In genomic region chr22:25119609-25120008, GRCh38 we compare ENCODE assay signal across 15 cellular contexts.
A peak's percentile ranks its signal among the peaks of the same experiment; 100 is the strongest.
DNase-seq lines count a peak whose midpoint lies in the region; ATAC-seq, FAIRE-seq and TF ChIP-seq lines count a peak whose summit lies in the region.
"Had no signal": no experiment of that assay in that cellular context is flagged by ENCODE, and none has a peak within 500 bp of the region (broad histone marks: within the 10 kb centered on the region; RNA-seq: fewer than 3 reads in every experiment).

No MANE protein-coding gene starts in this region.

- no peak for FAIRE-seq in kidney (lab: Jason Lieb, UNC)
- FAIRE-seq: GM12892, H54 had no signal

- peak overlapping the region; percentile 80 for H3K27ac Mint-ChIP-seq in Caco-2 (ENCODE audit: unreplicated experiment)
- H3K27ac Mint-ChIP-seq: activated T-helper 17 cell treated with anti-CD3 and anti-CD28 coated beads, Interleukin-2, amount 50 U/mL, for 72 hours had no signal

- no peak for TF ChIP-seq POLR2A in gastrocnemius medialis (IDR thresholded peaks at IDR 0.05)

- peaks cover 16% of the 10 kb centered on the region for H3K4me1 Mint-ChIP-seq in Caco-2 (ENCODE audit: low read depth, unreplicated experiment)
- H3K4me1 Mint-ChIP-seq: activated T-helper 17 cell treated with anti-CD3 and anti-CD28 coated beads, Interleukin-2, amount 50 U/mL, for 72 hours had no signal

- in situ Hi-C loops in gastrocnemius medialis (cut with MboI; ENCODE audit: low sequenced_read_pairs in 4 of 4), result loop anchor here in 1 of 4 donors (10.0 kb wide), 1 partner anchor 45 kb away; no protein-coding TSS in a partner anchor

- peaks cover 41% of the 10 kb centered on the region for H3K36me3 Mint-ChIP-seq in Caco-2 (ENCODE audit: insufficient read depth, unreplicated experiment)

- no peaks in the 10 kb centered on the region for H3K9me3 Mint-ChIP-seq in Caco-2 (ENCODE audit: unreplicated experiment)
- H3K9me3 Mint-ChIP-seq: activated T-helper 17 cell treated with anti-CD3 and anti-CD28 coated beads, Interleukin-2, amount 50 U/mL, for 72 hours had no signal

- H3K27ac ChIP-seq in ascending aorta (peak overlapping the region; percentile 70 to 71), kidney (ENCODE audit: low read depth in 2 of 2, low read length in 2 of 2) (peak overlapping the region; percentile 75 to 89), gastrocnemius medialis (peak overlapping the region; percentile 66 to 96 (median 82))
- H3K27ac ChIP-seq: parathyroid adenoma had no signal

- no peaks in the 10 kb centered on the region for H3K4me1 ChIP-seq in Caco-2
- H3K4me1 ChIP-seq in ascending aorta, result peaks cover 7 to 23% of the 10 kb centered on the region in 2 donors
- H3K4me1 ChIP-seq in kidney (ENCODE audit: control insufficient read depth in 1 of 2, insufficient read depth in 1 of 2, low read depth in 1 of 2, low read length in 2 of 2), result peaks cover 17 to 27% of the 10 kb centered on the region in 2 donors
- peaks cover 16 to 46% of the 10 kb centered on the region in 2 donors for H3K4me1 ChIP-seq in gastrocnemius medialis
- H3K4me1 ChIP-seq: parathyroid adenoma had no signal

- no peaks in the 10 kb centered on the region for H3K27me3 Mint-ChIP-seq in Caco-2 (ENCODE audit: insufficient read depth, unreplicated experiment)
- H3K27me3 Mint-ChIP-seq: activated T-helper 17 cell treated with anti-CD3 and anti-CD28 coated beads, Interleukin-2, amount 50 U/mL, for 72 hours had no signal

- H3K27me3 ChIP-seq in Caco-2 (replicated peaks; ENCODE audit: control insufficient read depth, insufficient read depth, low read length) (no peaks in the 10 kb centered on the region), ascending aorta (no peaks in the 10 kb centered on the region), gastrocnemius medialis (no peaks in the 10 kb centered on the region)

- POLR2A ChIA-PET in Caco-2 (lab: Charles Lee), result no interaction called here

- intact Hi-C loops in Caco-2 (cut with micrococcal nuclease; ENCODE audit: unreplicated experiment), result no loop called here
- intact Hi-C loops in ascending aorta (cut with DNase I), result no loop called here
- intact Hi-C loops in kidney (cut with DNase I), result no loop called here
- intact Hi-C loops in gastrocnemius medialis (cut with DNase I; ENCODE audit: low total_unique reads), result loop anchor here (1.0 to 10.0 kb wide), 2 partner anchors 10 to 625 kb away; partner anchors contain the start of gene MYO18B

- H3K4me3 Mint-ChIP-seq in Caco-2 (ENCODE audit: unreplicated experiment), result no peak overlapping the region
- H3K4me3 Mint-ChIP-seq: activated T-helper 17 cell treated with anti-CD3 and anti-CD28 coated beads, Interleukin-2, amount 50 U/mL, for 72 hours had no signal

- no peak for DNase-seq in Caco-2
- no peak for DNase-seq in ascending aorta (ENCODE audit: low spot score in 2 of 2)
- DNase-seq in kidney, result no peak
- no peak for DNase-seq in gastrocnemius medialis
- no peak for DNase-seq in SKM-1 (lab: John Stamatoyannopoulos, UW; ENCODE audit: unreplicated experiment)
- no peak for DNase-seq in NCI-H187 (lab: John Stamatoyannopoulos, UW)
- DNase-seq: activated CD4-positive, alpha-beta T cell treated with anti-CD3 and anti-CD28 coated beads, Interleukin-2, amount 50 U/mL, for 48 hours; EL; stimulated activated CD4-positive, alpha-beta T cell treated with anti-CD3 and anti-CD28 coated beads, Interleukin-2, amount 100 ng/mL, for 24 hours had no signal

- H3K4me3 ChIP-seq in Caco-2 (ENCODE audit: low read depth, low read length) (no peak overlapping the region), ascending aorta (no peak overlapping the region), kidney (ENCODE audit: low read length in 2 of 2) (no peak overlapping the region), gastrocnemius medialis (no peak overlapping the region)

- H3K36me3 ChIP-seq in Caco-2 (ENCODE audit: control insufficient read depth, insufficient read depth, low read length) (no peaks in the 10 kb centered on the region; the same call in none of the 2 replicates), ascending aorta (peaks cover 0 to 28% of the 10 kb centered on the region in 2 donors), kidney (ENCODE audit: control insufficient read depth in 1 of 2, insufficient read depth in 2 of 2, low read length in 2 of 2) (no peaks in the 10 kb centered on the region), gastrocnemius medialis (peaks cover 0 to 5% of the 10 kb centered on the region in 2 donors)

- ATAC-seq in gastrocnemius medialis (no peak), HG02973 (IDR thresholded peaks at IDR 0.05; ENCODE audit: unreplicated experiment) (no peak), HG03460 (IDR thresholded peaks at IDR 0.05; ENCODE audit: unreplicated experiment) (no peak)
- ATAC-seq: activated T-helper 17 cell treated with anti-CD3 and anti-CD28 coated beads, Interleukin-2, amount 50 U/mL, for 72 hours had no signal

- no TSS peak for BruUV-seq in Caco-2 (replicated peaks; lab: Mats Ljungman, UMichigan)

- CTCF ChIA-PET in Caco-2 (lab: Charles Lee), result no interaction called here

- TF ChIP-seq CTCF in Caco-2 (IDR thresholded peaks at IDR 0.05; ENCODE audit: insufficient read depth in 1 of 2, low read depth in 1 of 2, low read length in 1 of 2, severe bottlenecking in 1 of 2, unreplicated experiment in 1 of 2), result no peak
- TF ChIP-seq CTCF in ascending aorta (IDR thresholded peaks at IDR 0.05), result no peak
- TF ChIP-seq CTCF in kidney (IDR thresholded peaks at IDR 0.05; ENCODE audit: borderline replicate concordance, extremely low read depth, insufficient read depth), result no peak
- no peak for TF ChIP-seq CTCF in gastrocnemius medialis (IDR thresholded peaks at IDR 0.05 in 4 of 5, conservative IDR thresholded peaks at IDR 0.05 in 1 of 5)

- peak overlapping the region in 1 of 2 donors; percentile 51 for H3K9ac ChIP-seq in kidney (ENCODE audit: low read length in 2 of 2)
- H3K9ac ChIP-seq: parathyroid adenoma had no signal

- H3K9me3 ChIP-seq in Caco-2 (no peaks in the 10 kb centered on the region), ascending aorta (no peaks in the 10 kb centered on the region), kidney (ENCODE audit: control insufficient read depth in 1 of 2, low read length in 2 of 2) (no peaks in the 10 kb centered on the region), gastrocnemius medialis (no peaks in the 10 kb centered on the region)
